In the genomic region with DNA sequence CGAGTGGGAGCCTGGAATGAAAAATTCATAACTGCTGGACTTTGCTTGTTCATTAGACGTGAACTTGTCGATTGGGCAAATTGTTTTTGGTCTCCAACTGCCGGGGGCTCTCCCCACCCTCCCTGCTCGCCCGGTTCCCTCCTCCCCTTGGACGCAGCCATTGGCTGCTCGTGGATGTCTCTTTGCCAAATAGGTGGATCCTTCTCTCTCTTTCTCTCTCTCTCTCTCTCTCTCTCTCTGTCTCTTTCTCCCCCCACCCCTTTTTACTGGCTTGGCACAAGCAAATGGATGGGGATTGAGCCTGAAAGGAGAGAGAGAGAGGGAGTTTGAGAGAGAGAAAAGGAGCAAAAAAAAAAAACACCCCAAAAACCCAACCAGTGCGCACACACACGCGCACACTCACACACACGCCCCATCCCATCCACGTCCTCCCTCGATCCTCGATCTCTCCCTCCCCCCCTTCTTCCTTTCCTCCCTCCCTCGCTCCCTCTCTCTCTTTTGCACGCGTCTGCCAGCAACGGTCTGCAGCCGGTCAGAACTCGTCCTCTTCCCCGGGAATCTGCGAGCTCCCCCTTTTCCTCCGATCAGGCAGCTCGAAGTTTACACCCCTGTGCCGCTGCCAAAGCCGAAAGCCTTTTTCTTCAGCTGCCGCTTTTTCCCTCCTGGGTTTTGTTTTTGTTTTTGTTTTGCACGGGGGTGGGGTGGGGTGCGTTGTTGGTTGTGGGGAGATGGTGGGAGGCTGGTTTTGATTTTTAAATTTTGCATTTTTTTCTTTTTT, we compare ENCODE assay signal across 1 cellular context.
A peak's percentile ranks its signal among the peaks of the same experiment; 100 is the strongest.
TF ChIP-seq lines count a peak whose summit lies in the region.

No MANE protein-coding gene starts in this region.

TF ChIP-seq in HepG2, 621 proteins besides CTCF, POLR2A, EP300 and RAD21 (continued from another document and continues in another):
- TF ChIP-seq, protein P1, sequence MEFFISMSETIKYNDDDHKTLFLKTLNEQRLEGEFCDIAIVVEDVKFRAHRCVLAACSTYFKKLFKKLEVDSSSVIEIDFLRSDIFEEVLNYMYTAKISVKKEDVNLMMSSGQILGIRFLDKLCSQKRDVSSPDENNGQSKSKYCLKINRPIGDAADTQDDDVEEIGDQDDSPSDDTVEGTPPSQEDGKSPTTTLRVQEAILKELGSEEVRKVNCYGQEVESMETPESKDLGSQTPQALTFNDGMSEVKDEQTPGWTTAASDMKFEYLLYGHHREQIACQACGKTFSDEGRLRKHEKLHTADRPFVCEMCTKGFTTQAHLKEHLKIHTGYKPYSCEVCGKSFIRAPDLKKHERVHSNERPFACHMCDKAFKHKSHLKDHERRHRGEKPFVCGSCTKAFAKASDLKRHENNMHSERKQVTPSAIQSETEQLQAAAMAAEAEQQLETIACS (CRISPR knock-in tag; IDR thresholded peaks at IDR 0.05), result no peak
- TF ChIP-seq ZNF746 (CRISPR knock-in tag; IDR thresholded peaks at IDR 0.05) (peak; percentile 81; the same call in 1 of the 2 replicates), ZNF552 (CRISPR knock-in tag; IDR thresholded peaks at IDR 0.05; ENCODE audit: borderline replicate concordance) (no peak), ZFYVE20 (CRISPR knock-in tag; IDR thresholded peaks at IDR 0.05; ENCODE audit: borderline replicate concordance, low read depth) (no peak), ZFP41 (CRISPR knock-in tag; IDR thresholded peaks at IDR 0.05; ENCODE audit: borderline replicate concordance) (no peak), RBFOX2 (IDR thresholded peaks at IDR 0.05; ENCODE audit: low read depth, low read length) (0 out of 2 replicates have a peak, but pooled peaks have one; percentile 33), ZSCAN9 (CRISPR knock-in tag; IDR thresholded peaks at IDR 0.05; ENCODE audit: borderline replicate concordance) (no peak; the same call in 1 of the 2 replicates), PAWR (CRISPR knock-in tag; IDR thresholded peaks at IDR 0.05; ENCODE audit: borderline replicate concordance) (no peak), ZBTB3 (CRISPR knock-in tag; IDR thresholded peaks at IDR 0.05; ENCODE audit: borderline replicate concordance, low read depth) (no peak), NRL (CRISPR knock-in tag; IDR thresholded peaks at IDR 0.05; ENCODE audit: borderline replicate concordance) (no peak), GFI1 (CRISPR knock-in tag; IDR thresholded peaks at IDR 0.05; ENCODE audit: borderline replicate concordance) (no peak), ZNF549 (CRISPR knock-in tag; IDR thresholded peaks at IDR 0.05) (no peak), HNF4G (IDR thresholded peaks at IDR 0.05; ENCODE audit: borderline replicate concordance, low read depth, low read length) (0 out of 2 replicates have a peak, but pooled peaks have one; percentile 12), HNF4G (CRISPR knock-in tag; IDR thresholded peaks at IDR 0.05; ENCODE audit: borderline replicate concordance, low read depth) (0 out of 2 replicates have a peak, but pooled peaks have one; percentile 19), REPIN1 (CRISPR knock-in tag; IDR thresholded peaks at IDR 0.05; ENCODE audit: borderline replicate concordance, low read depth) (no peak), MBNL3 (CRISPR knock-in tag; conservative IDR thresholded peaks at IDR 0.05) (no peak), TAF15 (IDR thresholded peaks at IDR 0.05; ENCODE audit: low read depth, low read length, poor library complexity, severe bottlenecking) (no peak), MAFF (IDR thresholded peaks at IDR 0.05; ENCODE audit: low read depth, low read length) (no peak), AKAP8 (CRISPR knock-in tag; IDR thresholded peaks at IDR 0.05) (no peak; the same call in 1 of the 2 replicates), ZNF782 (CRISPR knock-in tag; IDR thresholded peaks at IDR 0.05; ENCODE audit: borderline replicate concordance) (no peak)
- TF ChIP-seq, protein P2, sequence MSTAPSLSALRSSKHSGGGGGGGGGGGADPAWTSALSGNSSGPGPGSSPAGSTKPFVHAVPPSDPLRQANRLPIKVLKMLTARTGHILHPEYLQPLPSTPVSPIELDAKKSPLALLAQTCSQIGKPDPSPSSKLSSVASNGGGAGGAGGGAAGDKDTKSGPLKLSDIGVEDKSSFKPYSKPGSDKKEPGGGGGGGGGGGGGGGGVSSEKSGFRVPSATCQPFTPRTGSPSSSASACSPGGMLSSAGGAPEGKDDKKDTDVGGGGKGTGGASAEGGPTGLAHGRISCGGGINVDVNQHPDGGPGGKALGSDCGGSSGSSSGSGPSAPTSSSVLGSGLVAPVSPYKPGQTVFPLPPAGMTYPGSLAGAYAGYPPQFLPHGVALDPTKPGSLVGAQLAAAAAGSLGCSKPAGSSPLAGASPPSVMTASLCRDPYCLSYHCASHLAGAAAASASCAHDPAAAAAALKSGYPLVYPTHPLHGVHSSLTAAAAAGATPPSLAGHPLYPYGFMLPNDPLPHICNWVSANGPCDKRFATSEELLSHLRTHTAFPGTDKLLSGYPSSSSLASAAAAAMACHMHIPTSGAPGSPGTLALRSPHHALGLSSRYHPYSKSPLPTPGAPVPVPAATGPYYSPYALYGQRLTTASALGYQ (CRISPR knock-in tag; IDR thresholded peaks at IDR 0.05), result no peak
- TF ChIP-seq, protein P3, sequence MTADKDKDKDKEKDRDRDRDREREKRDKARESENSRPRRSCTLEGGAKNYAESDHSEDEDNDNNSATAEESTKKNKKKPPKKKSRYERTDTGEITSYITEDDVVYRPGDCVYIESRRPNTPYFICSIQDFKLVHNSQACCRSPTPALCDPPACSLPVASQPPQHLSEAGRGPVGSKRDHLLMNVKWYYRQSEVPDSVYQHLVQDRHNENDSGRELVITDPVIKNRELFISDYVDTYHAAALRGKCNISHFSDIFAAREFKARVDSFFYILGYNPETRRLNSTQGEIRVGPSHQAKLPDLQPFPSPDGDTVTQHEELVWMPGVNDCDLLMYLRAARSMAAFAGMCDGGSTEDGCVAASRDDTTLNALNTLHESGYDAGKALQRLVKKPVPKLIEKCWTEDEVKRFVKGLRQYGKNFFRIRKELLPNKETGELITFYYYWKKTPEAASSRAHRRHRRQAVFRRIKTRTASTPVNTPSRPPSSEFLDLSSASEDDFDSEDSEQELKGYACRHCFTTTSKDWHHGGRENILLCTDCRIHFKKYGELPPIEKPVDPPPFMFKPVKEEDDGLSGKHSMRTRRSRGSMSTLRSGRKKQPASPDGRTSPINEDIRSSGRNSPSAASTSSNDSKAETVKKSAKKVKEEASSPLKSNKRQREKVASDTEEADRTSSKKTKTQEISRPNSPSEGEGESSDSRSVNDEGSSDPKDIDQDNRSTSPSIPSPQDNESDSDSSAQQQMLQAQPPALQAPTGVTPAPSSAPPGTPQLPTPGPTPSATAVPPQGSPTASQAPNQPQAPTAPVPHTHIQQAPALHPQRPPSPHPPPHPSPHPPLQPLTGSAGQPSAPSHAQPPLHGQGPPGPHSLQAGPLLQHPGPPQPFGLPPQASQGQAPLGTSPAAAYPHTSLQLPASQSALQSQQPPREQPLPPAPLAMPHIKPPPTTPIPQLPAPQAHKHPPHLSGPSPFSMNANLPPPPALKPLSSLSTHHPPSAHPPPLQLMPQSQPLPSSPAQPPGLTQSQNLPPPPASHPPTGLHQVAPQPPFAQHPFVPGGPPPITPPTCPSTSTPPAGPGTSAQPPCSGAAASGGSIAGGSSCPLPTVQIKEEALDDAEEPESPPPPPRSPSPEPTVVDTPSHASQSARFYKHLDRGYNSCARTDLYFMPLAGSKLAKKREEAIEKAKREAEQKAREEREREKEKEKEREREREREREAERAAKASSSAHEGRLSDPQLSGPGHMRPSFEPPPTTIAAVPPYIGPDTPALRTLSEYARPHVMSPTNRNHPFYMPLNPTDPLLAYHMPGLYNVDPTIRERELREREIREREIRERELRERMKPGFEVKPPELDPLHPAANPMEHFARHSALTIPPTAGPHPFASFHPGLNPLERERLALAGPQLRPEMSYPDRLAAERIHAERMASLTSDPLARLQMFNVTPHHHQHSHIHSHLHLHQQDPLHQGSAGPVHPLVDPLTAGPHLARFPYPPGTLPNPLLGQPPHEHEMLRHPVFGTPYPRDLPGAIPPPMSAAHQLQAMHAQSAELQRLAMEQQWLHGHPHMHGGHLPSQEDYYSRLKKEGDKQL (CRISPR knock-in tag; IDR thresholded peaks at IDR 0.05; ENCODE audit: low read depth), result no peak
- TF ChIP-seq, protein P4, sequence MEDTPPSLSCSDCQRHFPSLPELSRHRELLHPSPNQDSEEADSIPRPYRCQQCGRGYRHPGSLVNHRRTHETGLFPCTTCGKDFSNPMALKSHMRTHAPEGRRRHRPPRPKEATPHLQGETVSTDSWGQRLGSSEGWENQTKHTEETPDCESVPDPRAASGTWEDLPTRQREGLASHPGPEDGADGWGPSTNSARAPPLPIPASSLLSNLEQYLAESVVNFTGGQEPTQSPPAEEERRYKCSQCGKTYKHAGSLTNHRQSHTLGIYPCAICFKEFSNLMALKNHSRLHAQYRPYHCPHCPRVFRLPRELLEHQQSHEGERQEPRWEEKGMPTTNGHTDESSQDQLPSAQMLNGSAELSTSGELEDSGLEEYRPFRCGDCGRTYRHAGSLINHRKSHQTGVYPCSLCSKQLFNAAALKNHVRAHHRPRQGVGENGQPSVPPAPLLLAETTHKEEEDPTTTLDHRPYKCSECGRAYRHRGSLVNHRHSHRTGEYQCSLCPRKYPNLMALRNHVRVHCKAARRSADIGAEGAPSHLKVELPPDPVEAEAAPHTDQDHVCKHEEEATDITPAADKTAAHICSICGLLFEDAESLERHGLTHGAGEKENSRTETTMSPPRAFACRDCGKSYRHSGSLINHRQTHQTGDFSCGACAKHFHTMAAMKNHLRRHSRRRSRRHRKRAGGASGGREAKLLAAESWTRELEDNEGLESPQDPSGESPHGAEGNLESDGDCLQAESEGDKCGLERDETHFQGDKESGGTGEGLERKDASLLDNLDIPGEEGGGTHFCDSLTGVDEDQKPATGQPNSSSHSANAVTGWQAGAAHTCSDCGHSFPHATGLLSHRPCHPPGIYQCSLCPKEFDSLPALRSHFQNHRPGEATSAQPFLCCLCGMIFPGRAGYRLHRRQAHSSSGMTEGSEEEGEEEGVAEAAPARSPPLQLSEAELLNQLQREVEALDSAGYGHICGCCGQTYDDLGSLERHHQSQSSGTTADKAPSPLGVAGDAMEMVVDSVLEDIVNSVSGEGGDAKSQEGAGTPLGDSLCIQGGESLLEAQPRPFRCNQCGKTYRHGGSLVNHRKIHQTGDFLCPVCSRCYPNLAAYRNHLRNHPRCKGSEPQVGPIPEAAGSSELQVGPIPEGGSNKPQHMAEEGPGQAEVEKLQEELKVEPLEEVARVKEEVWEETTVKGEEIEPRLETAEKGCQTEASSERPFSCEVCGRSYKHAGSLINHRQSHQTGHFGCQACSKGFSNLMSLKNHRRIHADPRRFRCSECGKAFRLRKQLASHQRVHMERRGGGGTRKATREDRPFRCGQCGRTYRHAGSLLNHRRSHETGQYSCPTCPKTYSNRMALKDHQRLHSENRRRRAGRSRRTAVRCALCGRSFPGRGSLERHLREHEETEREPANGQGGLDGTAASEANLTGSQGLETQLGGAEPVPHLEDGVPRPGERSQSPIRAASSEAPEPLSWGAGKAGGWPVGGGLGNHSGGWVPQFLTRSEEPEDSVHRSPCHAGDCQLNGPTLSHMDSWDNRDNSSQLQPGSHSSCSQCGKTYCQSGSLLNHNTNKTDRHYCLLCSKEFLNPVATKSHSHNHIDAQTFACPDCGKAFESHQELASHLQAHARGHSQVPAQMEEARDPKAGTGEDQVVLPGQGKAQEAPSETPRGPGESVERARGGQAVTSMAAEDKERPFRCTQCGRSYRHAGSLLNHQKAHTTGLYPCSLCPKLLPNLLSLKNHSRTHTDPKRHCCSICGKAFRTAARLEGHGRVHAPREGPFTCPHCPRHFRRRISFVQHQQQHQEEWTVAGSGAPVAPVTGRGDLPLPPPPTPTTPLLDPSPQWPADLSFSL (CRISPR knock-in tag; IDR thresholded peaks at IDR 0.05), result peak; percentile 24; the same call in 1 of the 2 replicates
- TF ChIP-seq, protein P5, sequence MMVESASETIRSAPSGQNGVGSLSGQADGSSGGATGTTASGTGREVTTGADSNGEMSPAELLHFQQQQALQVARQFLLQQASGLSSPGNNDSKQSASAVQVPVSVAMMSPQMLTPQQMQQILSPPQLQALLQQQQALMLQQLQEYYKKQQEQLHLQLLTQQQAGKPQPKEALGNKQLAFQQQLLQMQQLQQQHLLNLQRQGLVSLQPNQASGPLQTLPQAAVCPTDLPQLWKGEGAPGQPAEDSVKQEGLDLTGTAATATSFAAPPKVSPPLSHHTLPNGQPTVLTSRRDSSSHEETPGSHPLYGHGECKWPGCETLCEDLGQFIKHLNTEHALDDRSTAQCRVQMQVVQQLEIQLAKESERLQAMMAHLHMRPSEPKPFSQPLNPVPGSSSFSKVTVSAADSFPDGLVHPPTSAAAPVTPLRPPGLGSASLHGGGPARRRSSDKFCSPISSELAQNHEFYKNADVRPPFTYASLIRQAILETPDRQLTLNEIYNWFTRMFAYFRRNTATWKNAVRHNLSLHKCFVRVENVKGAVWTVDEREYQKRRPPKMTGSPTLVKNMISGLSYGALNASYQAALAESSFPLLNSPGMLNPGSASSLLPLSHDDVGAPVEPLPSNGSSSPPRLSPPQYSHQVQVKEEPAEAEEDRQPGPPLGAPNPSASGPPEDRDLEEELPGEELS (CRISPR knock-in tag; IDR thresholded peaks at IDR 0.05), result peak; percentile 26; the same call in 1 of the 2 replicates
- TF ChIP-seq, protein P6, sequence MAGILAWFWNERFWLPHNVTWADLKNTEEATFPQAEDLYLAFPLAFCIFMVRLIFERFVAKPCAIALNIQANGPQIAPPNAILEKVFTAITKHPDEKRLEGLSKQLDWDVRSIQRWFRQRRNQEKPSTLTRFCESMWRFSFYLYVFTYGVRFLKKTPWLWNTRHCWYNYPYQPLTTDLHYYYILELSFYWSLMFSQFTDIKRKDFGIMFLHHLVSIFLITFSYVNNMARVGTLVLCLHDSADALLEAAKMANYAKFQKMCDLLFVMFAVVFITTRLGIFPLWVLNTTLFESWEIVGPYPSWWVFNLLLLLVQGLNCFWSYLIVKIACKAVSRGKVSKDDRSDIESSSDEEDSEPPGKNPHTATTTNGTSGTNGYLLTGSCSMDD (CRISPR knock-in tag; IDR thresholded peaks at IDR 0.05), result no peak
- TF ChIP-seq, protein P7, sequence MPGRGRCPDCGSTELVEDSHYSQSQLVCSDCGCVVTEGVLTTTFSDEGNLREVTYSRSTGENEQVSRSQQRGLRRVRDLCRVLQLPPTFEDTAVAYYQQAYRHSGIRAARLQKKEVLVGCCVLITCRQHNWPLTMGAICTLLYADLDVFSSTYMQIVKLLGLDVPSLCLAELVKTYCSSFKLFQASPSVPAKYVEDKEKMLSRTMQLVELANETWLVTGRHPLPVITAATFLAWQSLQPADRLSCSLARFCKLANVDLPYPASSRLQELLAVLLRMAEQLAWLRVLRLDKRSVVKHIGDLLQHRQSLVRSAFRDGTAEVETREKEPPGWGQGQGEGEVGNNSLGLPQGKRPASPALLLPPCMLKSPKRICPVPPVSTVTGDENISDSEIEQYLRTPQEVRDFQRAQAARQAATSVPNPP (CRISPR knock-in tag; IDR thresholded peaks at IDR 0.05), result no peak
- TF ChIP-seq, protein P8, sequence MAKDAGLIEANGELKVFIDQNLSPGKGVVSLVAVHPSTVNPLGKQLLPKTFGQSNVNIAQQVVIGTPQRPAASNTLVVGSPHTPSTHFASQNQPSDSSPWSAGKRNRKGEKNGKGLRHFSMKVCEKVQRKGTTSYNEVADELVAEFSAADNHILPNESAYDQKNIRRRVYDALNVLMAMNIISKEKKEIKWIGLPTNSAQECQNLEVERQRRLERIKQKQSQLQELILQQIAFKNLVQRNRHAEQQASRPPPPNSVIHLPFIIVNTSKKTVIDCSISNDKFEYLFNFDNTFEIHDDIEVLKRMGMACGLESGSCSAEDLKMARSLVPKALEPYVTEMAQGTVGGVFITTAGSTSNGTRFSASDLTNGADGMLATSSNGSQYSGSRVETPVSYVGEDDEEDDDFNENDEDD (CRISPR knock-in tag; IDR thresholded peaks at IDR 0.05; ENCODE audit: borderline replicate concordance), result peak; percentile 77; the same call in 1 of the 2 replicates
